In the genomic region with DNA sequence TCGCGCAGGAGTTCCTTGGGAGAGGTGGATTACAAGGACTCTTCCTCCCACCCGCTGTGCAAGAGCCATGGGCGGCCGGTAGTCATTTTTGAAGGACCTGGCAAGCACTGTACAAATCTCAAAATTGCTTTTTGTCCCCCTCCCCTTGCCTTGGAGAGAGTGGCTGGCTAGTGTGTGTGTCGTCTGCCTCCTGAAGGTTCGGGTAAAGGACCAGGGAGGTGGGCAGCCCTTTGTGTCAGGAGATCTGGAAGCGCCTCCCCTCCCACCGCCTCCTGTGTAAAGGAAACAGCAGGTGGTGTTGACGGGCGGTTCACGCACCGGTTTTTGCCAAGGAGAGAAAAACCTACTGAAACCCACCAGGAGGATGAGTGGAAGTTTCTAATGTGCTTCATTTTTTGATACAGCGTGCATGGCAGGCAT, we compare ENCODE assay signal across 8 cellular contexts. TPM values are rescaled to one million over a fixed set of nuclear protein-coding genes. Genes with fewer than 3 reads are reported as not detected.
DNase-seq lines count a peak whose midpoint lies in the region; ATAC-seq and TF ChIP-seq lines count a peak whose summit lies in the region.

No MANE protein-coding gene starts in this region.

- ATAC-seq in gastrocnemius medialis = no peak

- peak overlapping the region; percentile 65 to 78 (median 72) for H3K4me3 ChIP-seq in fibroblast of lung (replicated peaks in 1 of 4; ENCODE audit: control extremely low read depth in 1 of 4, insufficient read depth in 1 of 4, low read depth in 3 of 4, low read length in 4 of 4)
- peak overlapping the region; percentile 75 to 96 (median 84) for H3K4me3 ChIP-seq in gastrocnemius medialis

- no peaks in the 10 kb centered on the region for H3K9me3 Mint-ChIP-seq in activated T-cell treated with anti-CD3 and anti-CD28 coated beads, Interleukin-2, amount 50 U/mL, for 24 hours

- peaks cover 23% of the 10 kb centered on the region for H3K79me2 ChIP-seq in fibroblast of lung (ENCODE audit: control insufficient read depth, insufficient read depth, low read length)

- no peak overlapping the region for H3K9ac ChIP-seq in fibroblast of lung (ENCODE audit: insufficient read depth, low read length)

- H3K4me1 Mint-ChIP-seq in activated T-cell treated with anti-CD3 and anti-CD28 coated beads, Interleukin-2, amount 50 U/mL, for 24 hours (ENCODE audit: low read depth) = peaks cover 54% of the 10 kb centered on the region

- H3K9me3 ChIP-seq in fibroblast of lung (ENCODE audit: control insufficient read depth, insufficient read depth, low read depth, low read length) (no peaks in the 10 kb centered on the region), gastrocnemius medialis (no peaks in the 10 kb centered on the region)

- H4K20me1 ChIP-seq in fibroblast of lung (ENCODE audit: control insufficient read depth, extremely low read depth, insufficient read depth, low read length) = no peaks in the 10 kb centered on the region

- H3K27ac Mint-ChIP-seq in activated T-cell treated with anti-CD3 and anti-CD28 coated beads, Interleukin-2, amount 50 U/mL, for 24 hours = peak overlapping the region; percentile 87

- H3K4me1 ChIP-seq in fibroblast of lung (ENCODE audit: control insufficient read depth, extremely low read depth, insufficient read depth, low read length) = peaks cover 3% of the 10 kb centered on the region
- H3K4me1 ChIP-seq in gastrocnemius medialis = peaks cover 6 to 24% of the 10 kb centered on the region in 2 donors

- TF ChIP-seq POLR2A in gastrocnemius medialis (IDR thresholded peaks at IDR 0.05) = no peak

- no peaks in the 10 kb centered on the region for H3K27me3 Mint-ChIP-seq in activated T-cell treated with anti-CD3 and anti-CD28 coated beads, Interleukin-2, amount 50 U/mL, for 24 hours

- intact Hi-C loops in gastrocnemius medialis (cut with DNase I; ENCODE audit: low total_unique reads) = loop anchor here (1.0 to 5.0 kb wide), 3 partner anchors 51 to 204 kb away; a partner anchor contains a TSS

- DNase-seq in activated T-cell treated with anti-CD3 and anti-CD28 coated beads, Interleukin-2, amount 50 U/mL, for 24 hours = no peak
- DNase-seq in activated T-cell treated with anti-CD3 and anti-CD28 coated beads for 4 hours = no peak
- DNase-seq in RPMI8226 = peak; percentile 70
- no peak for DNase-seq in fibroblast of lung (ENCODE audit: low read depth in 2 of 2)
- no peak for DNase-seq in gastrocnemius medialis
- no peak for DNase-seq in NCI-H226
- DNase-seq in H4 (ENCODE audit: low spot score) = no peak
- no peak for DNase-seq in stimulated activated CD4-positive, alpha-beta T cell treated with anti-CD3 and anti-CD28 coated beads, Interleukin-4, amount 100 ng/mL, for 1 hour

- peak overlapping the region; percentile 92 for H3K4me3 Mint-ChIP-seq in activated T-cell treated with anti-CD3 and anti-CD28 coated beads, Interleukin-2, amount 50 U/mL, for 24 hours

- in situ Hi-C loops in gastrocnemius medialis (cut with MboI; ENCODE audit: low sequenced_read_pairs in 4 of 4) = loop anchor here in 3 of 4 donors (5.0 to 25.0 kb wide), 5 partner anchors 91 to 209 kb away; a partner anchor contains a TSS

- H3K36me3 Mint-ChIP-seq in activated T-cell treated with anti-CD3 and anti-CD28 coated beads, Interleukin-2, amount 50 U/mL, for 24 hours (ENCODE audit: low read depth) = peaks cover 10% of the 10 kb centered on the region

- H3K27ac ChIP-seq in fibroblast of lung (ENCODE audit: insufficient read depth, low read length) (no peak overlapping the region), gastrocnemius medialis (peak overlapping the region; percentile 78 to 95 (median 86))

- H3K27me3 ChIP-seq in fibroblast of lung (ENCODE audit: control insufficient read depth, insufficient read depth, low read length) (no peaks in the 10 kb centered on the region), gastrocnemius medialis (no peaks in the 10 kb centered on the region)

- TF ChIP-seq CTCF in fibroblast of lung (conservative IDR thresholded peaks at IDR 0.05 in 1 of 2, IDR thresholded peaks at IDR 0.05 in 1 of 2; ENCODE audit: low read depth in 1 of 2, low read length in 2 of 2) (no peak), gastrocnemius medialis (IDR thresholded peaks at IDR 0.05 in 4 of 5, conservative IDR thresholded peaks at IDR 0.05 in 1 of 5) (no peak)

- H2AFZ ChIP-seq in fibroblast of lung (ENCODE audit: low read length) = no peak overlapping the region

- H3K36me3 ChIP-seq in fibroblast of lung (ENCODE audit: control insufficient read depth, insufficient read depth, low read length) = no peaks in the 10 kb centered on the region
- no peaks in the 10 kb centered on the region for H3K36me3 ChIP-seq in gastrocnemius medialis

- peak overlapping the region; percentile 89 for H3K4me2 ChIP-seq in fibroblast of lung (ENCODE audit: extremely low read depth, insufficient read depth, low read length)

RNA-seq across cellular contexts. Expression of a gene that starts 1.2 kb away (rescaled TPM):
- 49.6 and 56.5 TPM in 2 replicates for total RNA-seq in fibroblast of lung
- polyA plus RNA-seq in fibroblast of lung = 45.7 and 59.9 TPM in 2 replicates
- 42.7 and 61.6 TPM in 2 replicates for polyA plus RNA-seq in fibroblast of lung (2012)
- polyA minus RNA-seq in fibroblast of lung (ENCODE audit: low replicate concordance) = 84.2 and 94.2 TPM in 2 replicates
- total RNA-seq in gastrocnemius medialis = 10 to 100 TPM; 27.0 to 61.1 (median 50.2) TPM
- 21.4 and 22.3 TPM in 2 replicates for total RNA-seq in H4 (2014; rRNA removed; shearing (Covaris generic))

RNA-seq across cellular contexts. Expression of a gene that starts 51.2 kb away (rescaled TPM):
- total RNA-seq in fibroblast of lung (81.7 and 89.5 TPM in 2 replicates), gastrocnemius medialis (10 to 100 TPM; 13.6 to 50.7 (median 27.0) TPM)
- 37.0 and 45.9 TPM in 2 replicates for polyA plus RNA-seq in fibroblast of lung
- 68.9 and 88.6 TPM in 2 replicates for polyA plus RNA-seq in fibroblast of lung (2012)
- 127 and 141 TPM in 2 replicates for polyA minus RNA-seq in fibroblast of lung (ENCODE audit: low replicate concordance)
- total RNA-seq in H4 (2014; rRNA removed; shearing (Covaris generic)) = 39.4 and 41.1 TPM in 2 replicates
